Comparison of ENCODE assay signal across 1 cellular context in the genomic region with DNA sequence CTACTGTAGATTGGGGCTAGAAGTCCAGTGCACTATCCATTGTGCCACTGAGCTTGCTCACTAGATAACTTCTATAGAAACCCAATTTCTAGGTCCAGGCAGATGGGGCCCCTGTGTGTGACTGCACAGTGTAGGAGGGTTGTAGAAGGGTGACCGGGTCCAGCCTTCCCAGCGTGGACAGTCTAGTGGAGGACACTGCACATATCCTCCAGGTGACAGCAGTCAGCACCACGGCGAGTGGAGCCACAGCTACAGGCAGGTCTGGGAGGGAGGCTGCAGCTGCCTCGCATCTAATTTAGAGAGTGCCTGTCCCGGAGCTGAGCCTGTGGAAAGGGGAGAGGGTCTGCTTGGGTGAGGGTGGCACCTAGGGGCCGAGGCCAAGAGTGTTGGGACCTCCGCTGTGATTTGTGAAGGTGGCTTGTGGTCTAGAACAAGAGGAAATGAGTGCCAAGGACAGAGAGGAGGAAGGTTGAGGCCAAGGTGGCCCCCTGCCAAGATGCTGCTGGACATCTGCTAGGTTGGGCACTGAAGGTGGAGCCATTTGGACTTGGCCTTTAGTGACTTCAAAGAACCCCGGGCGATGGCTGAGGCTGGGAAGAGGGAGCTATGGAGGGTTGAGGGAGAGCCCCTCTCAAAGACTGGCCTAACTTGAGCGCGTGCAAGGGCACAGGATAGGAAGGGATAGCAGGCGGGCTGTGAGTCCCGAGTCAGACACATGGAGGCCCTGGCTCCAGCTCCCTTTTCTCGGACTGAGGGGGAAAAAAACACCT.
TF ChIP-seq lines count a peak whose summit lies in the region.

No MANE protein-coding gene starts in this region.

TF ChIP-seq in GM12891, 5 proteins besides CTCF, POLR2A, EP300 and RAD21 (continued from another document):
- TF ChIP-seq SPI1 (IDR thresholded peaks at IDR 0.05; ENCODE audit: low read depth, low read length) (no peak), PAX5 (IDR thresholded peaks at IDR 0.05; ENCODE audit: insufficient read depth, low read length, severe bottlenecking) (no peak)
